Comparison of ENCODE assay signal across 1 cellular context in the genomic region with DNA sequence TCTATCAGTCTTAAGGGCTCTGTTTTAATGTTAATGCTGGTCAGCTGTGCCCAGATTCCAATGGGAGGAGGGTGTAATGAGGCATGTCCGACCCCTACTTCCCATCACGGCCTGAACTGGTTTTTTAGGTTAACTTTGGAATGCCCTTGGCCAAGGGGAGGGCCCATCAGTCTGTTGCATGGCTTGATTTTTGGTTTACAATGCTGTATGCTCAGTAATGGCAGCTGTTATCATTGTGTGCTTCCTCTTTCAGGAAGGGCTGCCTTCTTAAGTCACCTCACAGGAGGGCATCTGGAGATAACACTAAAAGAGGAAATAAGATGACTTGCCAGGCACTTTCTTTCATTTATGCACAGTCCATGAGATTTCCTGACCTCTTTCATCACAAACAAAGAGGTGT.
TF ChIP-seq lines count a peak whose summit lies in the region.

No MANE protein-coding gene starts in this region.

TF ChIP-seq in GM12878, 131 proteins besides CTCF, POLR2A, EP300 and RAD21 (continued from another document):
- no peak for TF ChIP-seq SMAD5 (IDR thresholded peaks at IDR 0.05; ENCODE audit: low read depth)
